Comparison of ENCODE assay signal across 16 cellular contexts in the genomic region with DNA sequence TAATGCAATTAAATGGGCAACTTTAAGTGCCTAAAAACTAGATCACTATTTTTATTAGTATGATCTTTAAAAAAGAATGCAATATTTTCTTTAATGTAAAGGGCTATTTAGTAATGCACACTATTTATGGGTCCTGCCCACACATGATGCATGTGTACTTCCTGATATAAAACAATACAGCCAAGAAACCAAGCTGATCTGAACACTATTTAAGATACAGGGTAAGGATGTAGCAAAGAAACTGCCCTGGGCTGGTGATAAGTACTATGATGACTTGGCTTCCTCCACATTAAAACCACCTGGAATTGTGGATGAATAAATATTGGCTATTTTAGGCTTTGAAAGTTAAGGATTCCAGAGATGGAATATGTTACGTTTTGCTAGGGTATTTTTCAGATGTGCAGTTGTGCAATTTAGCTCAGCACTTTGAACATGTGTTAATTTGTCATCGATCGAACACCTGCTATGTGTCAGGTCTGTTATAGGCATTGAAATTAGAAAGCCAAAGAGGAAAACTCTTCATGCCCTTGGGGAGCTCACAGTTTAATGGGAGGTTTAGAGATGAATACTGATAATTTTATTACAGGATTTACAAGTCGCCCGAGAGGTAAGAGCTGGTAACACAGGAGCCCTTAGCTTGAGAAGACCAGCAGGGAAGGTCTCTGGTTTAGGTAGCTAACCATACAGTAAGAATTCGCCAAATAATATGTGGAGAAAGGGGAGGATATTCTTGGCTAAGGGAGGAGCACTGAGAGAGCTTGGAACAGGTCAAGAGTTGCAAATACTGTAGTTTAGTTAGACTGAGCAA.
"Had no signal": no experiment of that assay in that cellular context is flagged by ENCODE, and none has a peak within 500 bp of the region (broad histone marks: within the 10 kb centered on the region; RNA-seq: fewer than 3 reads in every experiment).

No MANE protein-coding gene starts in this region.

- H3K27ac ChIP-seq: brain microvascular endothelial cell, left lung had no signal

- H3K36me3 ChIP-seq: brain microvascular endothelial cell, left lung, tibial nerve had no signal

- ATAC-seq: esophagus mucosa, left lung, sciatic nerve, T-helper 17 cell had no signal

- H3K4me1 ChIP-seq: left lung had no signal

- DNase-seq: activated CD4-positive, alpha-beta T cell treated with anti-CD3 and anti-CD28 coated beads, Interleukin-2, amount 50 U/mL, for 1 hour; activated CD4-positive, CD25-positive, alpha-beta regulatory T cell; activated effector memory CD4-positive, alpha-beta T cell treated with Interleukin-2 at 50 U/mL for 16 hours; amniotic stem cell; brain microvascular endothelial cell; cerebellar nuclear complex; endodermal cell; left lung; midbrain; naive B cell; stimulated activated CD4-positive, alpha-beta T cell treated with anti-CD3 and anti-CD28 coated beads, Interleukin-2, amount 100 ng/mL, for 24 hours; stimulated activated naive B cell treated with anti-CD40 and anti-IgM and Interleukin-4, amounts not matched to agents 10 μg/mL and 1 μg/mL and 100 μg/mL, for 72 hours; T-helper 17 cell had no signal

- H3K27me3 ChIP-seq: brain microvascular endothelial cell, left lung, tibial nerve had no signal

- H3K4me3 ChIP-seq: left lung, tibial nerve had no signal

- H3K9me3 ChIP-seq: left lung, tibial nerve had no signal
